1 cellular context compared by ENCODE assay signal in genomic region chr6:126076992-126077664, GRCh38.
TF ChIP-seq lines count a peak whose summit lies in the region.

No MANE protein-coding gene starts in this region.

TF ChIP-seq in HepG2, 621 proteins besides CTCF, POLR2A, EP300 and RAD21 (continued from another document and continues in another):
- TF ChIP-seq ZNF275 (CRISPR knock-in tag; IDR thresholded peaks at IDR 0.05; ENCODE audit: borderline replicate concordance) (no peak), KLF15 (CRISPR knock-in tag; IDR thresholded peaks at IDR 0.05; ENCODE audit: borderline replicate concordance) (no peak), TCF7 (IDR thresholded peaks at IDR 0.05; ENCODE audit: low read depth) (peak; percentile 83), ZNF850 (CRISPR knock-in tag; conservative IDR thresholded peaks at IDR 0.05) (no peak), YEATS2 (CRISPR knock-in tag; IDR thresholded peaks at IDR 0.05; ENCODE audit: borderline replicate concordance) (no peak), ZNF691 (CRISPR knock-in tag; IDR thresholded peaks at IDR 0.05; ENCODE audit: borderline replicate concordance, low read depth) (no peak), TRIM24 (CRISPR knock-in tag; IDR thresholded peaks at IDR 0.05) (no peak), ADNP (CRISPR knock-in tag; IDR thresholded peaks at IDR 0.05) (no peak), RBFOX2 (IDR thresholded peaks at IDR 0.05; ENCODE audit: low read depth, low read length) (no peak), DR1 (CRISPR knock-in tag; IDR thresholded peaks at IDR 0.05) (no peak), HNRNPH1 (optimal IDR thresholded peaks at IDR 0.05; ENCODE audit: low read depth, low read length) (no peak), DNMT1 (CRISPR knock-in tag; IDR thresholded peaks at IDR 0.05) (no peak), ZNF414 (CRISPR knock-in tag; IDR thresholded peaks at IDR 0.05) (no peak), HIVEP1 (CRISPR knock-in tag; IDR thresholded peaks at IDR 0.05) (no peak), SP1 (IDR thresholded peaks at IDR 0.05) (no peak), SP1 (CRISPR knock-in tag; IDR thresholded peaks at IDR 0.05) (no peak), FOXA1 (IDR thresholded peaks at IDR 0.05) (no peak), FOXA1 (CRISPR knock-in tag; IDR thresholded peaks at IDR 0.05) (peak; percentile 73), HNRNPK (IDR thresholded peaks at IDR 0.05; ENCODE audit: low read depth, low read length, poor library complexity, severe bottlenecking) (no peak), THAP8 (CRISPR knock-in tag; IDR thresholded peaks at IDR 0.05; ENCODE audit: borderline replicate concordance) (no peak), RXRA (CRISPR knock-in tag; IDR thresholded peaks at IDR 0.05) (no peak), MIXL1 (CRISPR knock-in tag; IDR thresholded peaks at IDR 0.05) (0 out of 2 replicates have a peak, but pooled peaks have one; percentile 53), PREB (CRISPR knock-in tag; IDR thresholded peaks at IDR 0.05) (no peak), ZNF574 (CRISPR knock-in tag; IDR thresholded peaks at IDR 0.05) (no peak), POLR2G (IDR thresholded peaks at IDR 0.05; ENCODE audit: low read depth, low read length) (no peak), NCOA1 (CRISPR knock-in tag; IDR thresholded peaks at IDR 0.05) (no peak), PRMT3 (CRISPR knock-in tag; IDR thresholded peaks at IDR 0.05; ENCODE audit: borderline replicate concordance, low read depth) (no peak), HNRNPLL (IDR thresholded peaks at IDR 0.05; ENCODE audit: low read depth, low read length, poor library complexity, severe bottlenecking) (no peak), CCAR2 (optimal IDR thresholded peaks at IDR 0.05; ENCODE audit: low read depth, low read length) (no peak), GTF2F1 (IDR thresholded peaks at IDR 0.05; ENCODE audit: low read length) (no peak), ZNF75D (CRISPR knock-in tag; IDR thresholded peaks at IDR 0.05; ENCODE audit: borderline replicate concordance) (no peak), ZNF576 (CRISPR knock-in tag; IDR thresholded peaks at IDR 0.05) (no peak), ZNF782 (CRISPR knock-in tag; IDR thresholded peaks at IDR 0.05; ENCODE audit: borderline replicate concordance) (no peak; the same call in 1 of the 2 replicates), ZNF784 (CRISPR knock-in tag; IDR thresholded peaks at IDR 0.05; ENCODE audit: borderline replicate concordance) (no peak), HOXA7 (CRISPR knock-in tag; IDR thresholded peaks at IDR 0.05) (no peak), TRAFD1 (CRISPR knock-in tag; IDR thresholded peaks at IDR 0.05; ENCODE audit: borderline replicate concordance) (no peak), HMG20B (CRISPR knock-in tag; conservative IDR thresholded peaks at IDR 0.05) (peak; percentile 60; the same call in 1 of the 2 replicates), NFAT5 (CRISPR knock-in tag; IDR thresholded peaks at IDR 0.05) (no peak), ZNF234 (CRISPR knock-in tag; conservative IDR thresholded peaks at IDR 0.05) (no peak), ZNF660 (CRISPR knock-in tag; IDR thresholded peaks at IDR 0.05; ENCODE audit: borderline replicate concordance, low read depth) (no peak), SPEN (CRISPR knock-in tag; IDR thresholded peaks at IDR 0.05; ENCODE audit: low read depth) (no peak), ZNF232 (CRISPR knock-in tag; IDR thresholded peaks at IDR 0.05; ENCODE audit: borderline replicate concordance) (no peak), MBNL3 (CRISPR knock-in tag; conservative IDR thresholded peaks at IDR 0.05) (no peak), PRDM10 (CRISPR knock-in tag; IDR thresholded peaks at IDR 0.05; ENCODE audit: low read depth) (no peak), ZNF605 (CRISPR knock-in tag; IDR thresholded peaks at IDR 0.05) (no peak), SOX5 (CRISPR knock-in tag; IDR thresholded peaks at IDR 0.05; ENCODE audit: borderline replicate concordance) (peak; percentile 94), BHLHE40 (IDR thresholded peaks at IDR 0.05; ENCODE audit: low read length) (peak; percentile 97)
